ENCODE assay signal across 19 cellular contexts in genomic region chr1:66704177-66704880, GRCh38. TPM values are rescaled to one million over a fixed set of nuclear protein-coding genes. Genes with fewer than 3 reads are reported as not detected.
"Had no signal": no experiment of that assay in that cellular context is flagged by ENCODE, and none has a peak within 500 bp of the region (broad histone marks: within the 10 kb centered on the region; RNA-seq: fewer than 3 reads in every experiment).

No MANE protein-coding gene starts in this region.

- H3K4me2 ChIP-seq: neural progenitor cell had no signal

- H3K9me3 Mint-ChIP-seq: activated CD8-positive, alpha-beta T cell treated with anti-CD3 and anti-CD28 coated beads for 36 hours; activated naive CD4-positive, alpha-beta T cell treated with anti-CD3 and anti-CD28 coated beads for 36 hours; activated T-cell treated with anti-CD3 and anti-CD28 coated beads, Interleukin-2, amount 50 U/mL, for 4 hours; naive B cell; neural progenitor cell; stimulated activated memory B cell treated with anti-CD40 and anti-IgM and Interleukin-4, amounts not matched to agents 10 μg/mL and 1 μg/mL and 100 μg/mL, for 72 hours; T-helper 2 cell treated with Interferon-gamma antibody and Interleukin-4, amounts not matched to agents 5 μg/mL and 100 μg/mL, for 36 hours; WTC11 had no signal

- H3K27ac Mint-ChIP-seq: activated CD4-positive, alpha-beta T cell treated with anti-CD3 and anti-CD28 coated beads for 36 hours; activated CD8-positive, alpha-beta T cell treated with anti-CD3 and anti-CD28 coated beads for 36 hours; activated naive CD4-positive, alpha-beta T cell treated with anti-CD3 and anti-CD28 coated beads for 36 hours; naive B cell; stimulated activated memory B cell treated with anti-CD40 and anti-IgM and Interleukin-4, amounts not matched to agents 10 μg/mL and 1 μg/mL and 100 μg/mL, for 72 hours; T-helper 2 cell treated with Interferon-gamma antibody and Interleukin-4, amounts not matched to agents 5 μg/mL and 100 μg/mL, for 36 hours; WTC11 had no signal

- H3K4me1 ChIP-seq: neural progenitor cell, psoas muscle, spleen had no signal

- H3K9ac ChIP-seq: neural progenitor cell had no signal

- DNase-seq: activated CD4-positive, alpha-beta T cell treated with anti-CD3 and anti-CD28 coated beads for 36 hours; activated CD8-positive, alpha-beta T cell treated with anti-CD3 and anti-CD28 coated beads for 36 hours; activated naive CD4-positive, alpha-beta T cell treated with anti-CD3 and anti-CD28 coated beads for 36 hours; activated T-cell treated with anti-CD3 and anti-CD28 coated beads, Interleukin-2, amount 50 U/mL, for 4 hours; anterior cingulate cortex; cerebellar nuclear complex; effector CD4-positive, alpha-beta T cell; left ventricle myocardium superior; naive B cell; ovary; psoas muscle; spleen; stimulated activated CD4-positive, alpha-beta T cell treated with anti-CD3 and anti-CD28 coated beads, Interleukin-4, amount 100 ng/mL, for 4 hours had no signal

- H3K27ac ChIP-seq: neural progenitor cell, ovary, psoas muscle, spleen had no signal

- H3K36me3 ChIP-seq: neural progenitor cell, ovary, spleen had no signal

- H3K27me3 ChIP-seq: neural progenitor cell, ovary, spleen had no signal

- ATAC-seq: activated CD4-positive, alpha-beta T cell treated with anti-CD3 and anti-CD28 coated beads for 36 hours; activated CD8-positive, alpha-beta T cell treated with anti-CD3 and anti-CD28 coated beads for 36 hours; activated T-cell treated with anti-CD3 and anti-CD28 coated beads, Interleukin-2, amount 50 U/mL, for 4 hours; esophagus mucosa; left ventricle myocardium superior; psoas muscle; stimulated activated memory B cell treated with anti-CD40 and anti-IgM and Interleukin-4, amounts not matched to agents 10 μg/mL and 1 μg/mL and 100 μg/mL, for 72 hours; WTC11 had no signal

- H3K36me3 Mint-ChIP-seq: naive B cell; neural progenitor cell; stimulated activated memory B cell treated with anti-CD40 and anti-IgM and Interleukin-4, amounts not matched to agents 10 μg/mL and 1 μg/mL and 100 μg/mL, for 72 hours; WTC11 had no signal

- H3K4me1 Mint-ChIP-seq: activated CD4-positive, alpha-beta T cell treated with anti-CD3 and anti-CD28 coated beads for 36 hours; naive B cell; stimulated activated memory B cell treated with anti-CD40 and anti-IgM and Interleukin-4, amounts not matched to agents 10 μg/mL and 1 μg/mL and 100 μg/mL, for 72 hours had no signal

- H3K4me3 ChIP-seq: neural progenitor cell, ovary, psoas muscle, spleen had no signal

- H3K9me3 ChIP-seq: ovary, psoas muscle, spleen had no signal

- H3K4me3 Mint-ChIP-seq: activated CD4-positive, alpha-beta T cell treated with anti-CD3 and anti-CD28 coated beads for 36 hours; activated CD8-positive, alpha-beta T cell treated with anti-CD3 and anti-CD28 coated beads for 36 hours; activated naive CD4-positive, alpha-beta T cell treated with anti-CD3 and anti-CD28 coated beads for 36 hours; activated T-cell treated with anti-CD3 and anti-CD28 coated beads, Interleukin-2, amount 50 U/mL, for 4 hours; naive B cell; neural progenitor cell; stimulated activated memory B cell treated with anti-CD40 and anti-IgM and Interleukin-4, amounts not matched to agents 10 μg/mL and 1 μg/mL and 100 μg/mL, for 72 hours; T-helper 2 cell treated with Interferon-gamma antibody and Interleukin-4, amounts not matched to agents 5 μg/mL and 100 μg/mL, for 36 hours; WTC11 had no signal

RNA-seq across cellular contexts. Expression of gene DYNLT5, which starts 47.9 kb away (rescaled TPM):
- total RNA-seq: activated CD4-positive, alpha-beta T cell treated with anti-CD3 and anti-CD28 coated beads for 36 hours; activated CD8-positive, alpha-beta T cell treated with anti-CD3 and anti-CD28 coated beads for 36 hours; activated naive CD4-positive, alpha-beta T cell treated with anti-CD3 and anti-CD28 coated beads for 36 hours; activated T-cell treated with anti-CD3 and anti-CD28 coated beads, Interleukin-2, amount 50 U/mL, for 4 hours; esophagus mucosa; kidney epithelial cell had no signal
